Comparison of ENCODE assay signal across 1 cellular context in genomic region chr7:44637788-44638594, GRCh38.
TF ChIP-seq lines count a peak whose summit lies in the region.

No MANE protein-coding gene starts in this region.

TF ChIP-seq in GM23338, 12 proteins besides CTCF, POLR2A, EP300 and RAD21:
- TF ChIP-seq ETS1 (IDR thresholded peaks at IDR 0.05) (no peak), ZNF331 (CRISPR knock-in tag; IDR thresholded peaks at IDR 0.05; ENCODE audit: low read depth) (no peak), POLR2AphosphoS5 (IDR thresholded peaks at IDR 0.05; ENCODE audit: low read depth) (no peak), EZH2phosphoT487 (IDR thresholded peaks at IDR 0.05; ENCODE audit: unreplicated experiment) (no peak), EZH2 (IDR thresholded peaks at IDR 0.05; ENCODE audit: low read depth, unreplicated experiment) (no peak), STAT1 (IDR thresholded peaks at IDR 0.05; ENCODE audit: unreplicated experiment) (no peak), ZNF114 (CRISPR knock-in tag; IDR thresholded peaks at IDR 0.05) (no peak), NANOG (IDR thresholded peaks at IDR 0.05; ENCODE audit: borderline replicate concordance) (no peak), ZNF462 (CRISPR knock-in tag; IDR thresholded peaks at IDR 0.05) (no peak), JUNB (IDR thresholded peaks at IDR 0.05; ENCODE audit: unreplicated experiment) (no peak), REST (IDR thresholded peaks at IDR 0.05; ENCODE audit: unreplicated experiment) (no peak), CREB1 (CRISPR knock-in tag; IDR thresholded peaks at IDR 0.05; ENCODE audit: low read depth) (no peak)
